ENCODE assay signal across 1 cellular context in the genomic region with DNA sequence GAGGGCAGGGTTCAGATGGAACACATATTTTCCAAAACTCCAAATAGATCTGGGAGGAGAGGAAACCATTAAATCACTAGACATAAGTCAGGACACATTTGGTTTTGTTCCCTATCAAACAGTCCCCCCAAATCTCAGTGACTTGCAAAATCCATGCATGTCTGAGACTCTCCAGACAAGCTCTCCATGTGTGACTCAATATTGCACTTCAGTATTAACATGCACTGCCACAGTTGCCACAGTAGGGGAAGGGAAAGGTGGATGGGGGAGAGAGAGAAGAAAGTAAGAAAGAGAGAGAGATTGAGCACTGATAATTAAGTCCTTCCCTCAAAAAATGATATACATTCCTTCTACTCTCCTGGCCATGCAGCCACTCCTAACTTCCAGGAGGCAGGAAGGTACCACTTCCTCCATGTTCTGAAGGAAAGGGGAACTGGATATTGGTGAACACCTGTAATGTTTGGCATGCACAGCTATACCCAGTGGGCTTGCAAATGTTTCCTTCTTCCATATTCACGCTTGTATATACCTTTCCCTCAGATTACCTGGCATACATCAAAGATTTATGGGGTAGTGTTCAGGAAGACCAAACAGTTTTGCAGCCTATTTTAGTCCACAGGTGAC.
TF ChIP-seq lines count a peak whose summit lies in the region.

No MANE protein-coding gene starts in this region.

TF ChIP-seq in endothelial cell of umbilical vein, 7 proteins besides CTCF, POLR2A, EP300 and RAD21:
- TF ChIP-seq MYC (IDR thresholded peaks at IDR 0.05; ENCODE audit: low read depth, low read length) (no peak), EZH2 (IDR thresholded peaks at IDR 0.05; ENCODE audit: borderline replicate concordance, low read depth, low read length, severe bottlenecking) (no peak), POLR2AphosphoS5 (IDR thresholded peaks at IDR 0.05; ENCODE audit: insufficient read depth, low read depth, low read length) (no peak), JUN (IDR thresholded peaks at IDR 0.05; ENCODE audit: borderline replicate concordance, insufficient read depth, insufficient read length, low read depth) (no peak), FOS (IDR thresholded peaks at IDR 0.05; ENCODE audit: borderline replicate concordance, insufficient read depth, low read length) (no peak), GATA2 (IDR thresholded peaks at IDR 0.05; ENCODE audit: insufficient read depth, insufficient read length, low read depth, low read length) (no peak)
- TF ChIP-seq, protein P1, sequence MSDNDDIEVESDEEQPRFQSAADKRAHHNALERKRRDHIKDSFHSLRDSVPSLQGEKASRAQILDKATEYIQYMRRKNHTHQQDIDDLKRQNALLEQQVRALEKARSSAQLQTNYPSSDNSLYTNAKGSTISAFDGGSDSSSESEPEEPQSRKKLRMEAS (IDR thresholded peaks at IDR 0.05; ENCODE audit: insufficient read depth, insufficient read length) = no peak
